1 cellular context compared by ENCODE assay signal in the genomic region with DNA sequence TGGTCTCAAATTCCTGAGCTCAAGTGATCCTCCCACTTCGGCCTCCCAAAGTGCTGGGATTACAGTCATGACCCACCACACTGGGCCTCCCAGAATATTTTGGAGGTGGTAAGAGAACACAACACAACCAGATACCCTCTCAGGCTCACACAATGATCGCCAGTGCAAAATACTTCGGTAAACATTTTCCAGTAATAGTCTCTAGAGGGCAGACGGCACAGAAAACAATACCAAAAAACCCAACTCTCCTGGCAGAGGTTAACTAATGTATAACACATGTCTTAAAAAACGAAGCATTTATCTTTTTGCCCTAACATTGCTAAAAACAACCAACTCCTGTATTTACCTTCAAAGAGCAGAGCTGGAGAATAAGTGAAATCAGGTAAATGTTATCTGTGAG.
TF ChIP-seq lines count a peak whose summit lies in the region.

No MANE protein-coding gene starts in this region.

TF ChIP-seq in GM12878, 131 proteins besides CTCF, POLR2A, EP300 and RAD21:
- TF ChIP-seq CHD1 (IDR thresholded peaks at IDR 0.05; ENCODE audit: low read depth, low read length) = no peak
- no peak for TF ChIP-seq STAT3 (IDR thresholded peaks at IDR 0.05; ENCODE audit: low read depth, low read length)
- TF ChIP-seq FOXK2 (IDR thresholded peaks at IDR 0.05) = no peak
- TF ChIP-seq, protein P1, sequence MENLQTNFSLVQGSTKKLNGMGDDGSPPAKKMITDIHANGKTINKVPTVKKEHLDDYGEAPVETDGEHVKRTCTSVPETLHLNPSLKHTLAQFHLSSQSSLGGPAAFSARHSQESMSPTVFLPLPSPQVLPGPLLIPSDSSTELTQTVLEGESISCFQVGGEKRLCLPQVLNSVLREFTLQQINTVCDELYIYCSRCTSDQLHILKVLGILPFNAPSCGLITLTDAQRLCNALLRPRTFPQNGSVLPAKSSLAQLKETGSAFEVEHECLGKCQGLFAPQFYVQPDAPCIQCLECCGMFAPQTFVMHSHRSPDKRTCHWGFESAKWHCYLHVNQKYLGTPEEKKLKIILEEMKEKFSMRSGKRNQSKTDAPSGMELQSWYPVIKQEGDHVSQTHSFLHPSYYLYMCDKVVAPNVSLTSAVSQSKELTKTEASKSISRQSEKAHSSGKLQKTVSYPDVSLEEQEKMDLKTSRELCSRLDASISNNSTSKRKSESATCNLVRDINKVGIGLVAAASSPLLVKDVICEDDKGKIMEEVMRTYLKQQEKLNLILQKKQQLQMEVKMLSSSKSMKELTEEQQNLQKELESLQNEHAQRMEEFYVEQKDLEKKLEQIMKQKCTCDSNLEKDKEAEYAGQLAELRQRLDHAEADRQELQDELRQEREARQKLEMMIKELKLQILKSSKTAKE (IDR thresholded peaks at IDR 0.05; ENCODE audit: low read depth, poor library complexity, severe bottlenecking) = no peak
- TF ChIP-seq SIX5 (IDR thresholded peaks at IDR 0.05; ENCODE audit: low read depth, low read length, severe bottlenecking) = no peak
- no peak for TF ChIP-seq DPF2 (IDR thresholded peaks at IDR 0.05)
- TF ChIP-seq, protein P2, sequence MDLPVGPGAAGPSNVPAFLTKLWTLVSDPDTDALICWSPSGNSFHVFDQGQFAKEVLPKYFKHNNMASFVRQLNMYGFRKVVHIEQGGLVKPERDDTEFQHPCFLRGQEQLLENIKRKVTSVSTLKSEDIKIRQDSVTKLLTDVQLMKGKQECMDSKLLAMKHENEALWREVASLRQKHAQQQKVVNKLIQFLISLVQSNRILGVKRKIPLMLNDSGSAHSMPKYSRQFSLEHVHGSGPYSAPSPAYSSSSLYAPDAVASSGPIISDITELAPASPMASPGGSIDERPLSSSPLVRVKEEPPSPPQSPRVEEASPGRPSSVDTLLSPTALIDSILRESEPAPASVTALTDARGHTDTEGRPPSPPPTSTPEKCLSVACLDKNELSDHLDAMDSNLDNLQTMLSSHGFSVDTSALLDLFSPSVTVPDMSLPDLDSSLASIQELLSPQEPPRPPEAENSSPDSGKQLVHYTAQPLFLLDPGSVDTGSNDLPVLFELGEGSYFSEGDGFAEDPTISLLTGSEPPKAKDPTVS (IDR thresholded peaks at IDR 0.05; ENCODE audit: low read depth, low read length) = no peak
- no peak for TF ChIP-seq BMI1 (IDR thresholded peaks at IDR 0.05; ENCODE audit: borderline replicate concordance)
- TF ChIP-seq CBFB (IDR thresholded peaks at IDR 0.05; ENCODE audit: low read depth) = no peak
- TF ChIP-seq ZNF24 (IDR thresholded peaks at IDR 0.05) = no peak
- TF ChIP-seq, protein P3, sequence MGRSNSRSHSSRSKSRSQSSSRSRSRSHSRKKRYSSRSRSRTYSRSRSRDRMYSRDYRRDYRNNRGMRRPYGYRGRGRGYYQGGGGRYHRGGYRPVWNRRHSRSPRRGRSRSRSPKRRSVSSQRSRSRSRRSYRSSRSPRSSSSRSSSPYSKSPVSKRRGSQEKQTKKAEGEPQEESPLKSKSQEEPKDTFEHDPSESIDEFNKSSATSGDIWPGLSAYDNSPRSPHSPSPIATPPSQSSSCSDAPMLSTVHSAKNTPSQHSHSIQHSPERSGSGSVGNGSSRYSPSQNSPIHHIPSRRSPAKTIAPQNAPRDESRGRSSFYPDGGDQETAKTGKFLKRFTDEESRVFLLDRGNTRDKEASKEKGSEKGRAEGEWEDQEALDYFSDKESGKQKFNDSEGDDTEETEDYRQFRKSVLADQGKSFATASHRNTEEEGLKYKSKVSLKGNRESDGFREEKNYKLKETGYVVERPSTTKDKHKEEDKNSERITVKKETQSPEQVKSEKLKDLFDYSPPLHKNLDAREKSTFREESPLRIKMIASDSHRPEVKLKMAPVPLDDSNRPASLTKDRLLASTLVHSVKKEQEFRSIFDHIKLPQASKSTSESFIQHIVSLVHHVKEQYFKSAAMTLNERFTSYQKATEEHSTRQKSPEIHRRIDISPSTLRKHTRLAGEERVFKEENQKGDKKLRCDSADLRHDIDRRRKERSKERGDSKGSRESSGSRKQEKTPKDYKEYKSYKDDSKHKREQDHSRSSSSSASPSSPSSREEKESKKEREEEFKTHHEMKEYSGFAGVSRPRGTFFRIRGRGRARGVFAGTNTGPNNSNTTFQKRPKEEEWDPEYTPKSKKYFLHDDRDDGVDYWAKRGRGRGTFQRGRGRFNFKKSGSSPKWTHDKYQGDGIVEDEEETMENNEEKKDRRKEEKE (IDR thresholded peaks at IDR 0.05) = no peak
- TF ChIP-seq, protein P4, sequence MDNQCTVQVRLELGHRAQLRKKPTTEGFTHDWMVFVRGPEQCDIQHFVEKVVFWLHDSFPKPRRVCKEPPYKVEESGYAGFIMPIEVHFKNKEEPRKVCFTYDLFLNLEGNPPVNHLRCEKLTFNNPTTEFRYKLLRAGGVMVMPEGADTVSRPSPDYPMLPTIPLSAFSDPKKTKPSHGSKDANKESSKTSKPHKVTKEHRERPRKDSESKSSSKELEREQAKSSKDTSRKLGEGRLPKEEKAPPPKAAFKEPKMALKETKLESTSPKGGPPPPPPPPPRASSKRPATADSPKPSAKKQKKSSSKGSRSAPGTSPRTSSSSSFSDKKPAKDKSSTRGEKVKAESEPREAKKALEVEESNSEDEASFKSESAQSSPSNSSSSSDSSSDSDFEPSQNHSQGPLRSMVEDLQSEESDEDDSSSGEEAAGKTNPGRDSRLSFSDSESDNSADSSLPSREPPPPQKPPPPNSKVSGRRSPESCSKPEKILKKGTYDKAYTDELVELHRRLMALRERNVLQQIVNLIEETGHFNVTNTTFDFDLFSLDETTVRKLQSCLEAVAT (IDR thresholded peaks at IDR 0.05) = no peak
- TF ChIP-seq, protein P5, sequence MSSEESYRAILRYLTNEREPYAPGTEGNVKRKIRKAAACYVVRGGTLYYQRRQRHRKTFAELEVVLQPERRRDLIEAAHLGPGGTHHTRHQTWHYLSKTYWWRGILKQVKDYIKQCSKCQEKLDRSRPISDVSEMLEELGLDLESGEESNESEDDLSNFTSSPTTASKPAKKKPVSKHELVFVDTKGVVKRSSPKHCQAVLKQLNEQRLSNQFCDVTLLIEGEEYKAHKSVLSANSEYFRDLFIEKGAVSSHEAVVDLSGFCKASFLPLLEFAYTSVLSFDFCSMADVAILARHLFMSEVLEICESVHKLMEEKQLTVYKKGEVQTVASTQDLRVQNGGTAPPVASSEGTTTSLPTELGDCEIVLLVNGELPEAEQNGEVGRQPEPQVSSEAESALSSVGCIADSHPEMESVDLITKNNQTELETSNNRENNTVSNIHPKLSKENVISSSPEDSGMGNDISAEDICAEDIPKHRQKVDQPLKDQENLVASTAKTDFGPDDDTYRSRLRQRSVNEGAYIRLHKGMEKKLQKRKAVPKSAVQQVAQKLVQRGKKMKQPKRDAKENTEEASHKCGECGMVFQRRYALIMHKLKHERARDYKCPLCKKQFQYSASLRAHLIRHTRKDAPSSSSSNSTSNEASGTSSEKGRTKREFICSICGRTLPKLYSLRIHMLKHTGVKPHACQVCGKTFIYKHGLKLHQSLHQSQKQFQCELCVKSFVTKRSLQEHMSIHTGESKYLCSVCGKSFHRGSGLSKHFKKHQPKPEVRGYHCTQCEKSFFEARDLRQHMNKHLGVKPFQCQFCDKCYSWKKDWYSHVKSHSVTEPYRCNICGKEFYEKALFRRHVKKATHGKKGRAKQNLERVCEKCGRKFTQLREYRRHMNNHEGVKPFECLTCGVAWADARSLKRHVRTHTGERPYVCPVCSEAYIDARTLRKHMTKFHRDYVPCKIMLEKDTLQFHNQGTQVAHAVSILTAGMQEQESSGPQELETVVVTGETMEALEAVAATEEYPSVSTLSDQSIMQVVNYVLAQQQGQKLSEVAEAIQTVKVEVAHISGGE (CRISPR knock-in tag; IDR thresholded peaks at IDR 0.05) = no peak
- no peak for TF ChIP-seq KLF5 (IDR thresholded peaks at IDR 0.05; ENCODE audit: partially characterized antibody)
- TF ChIP-seq EGR1 (IDR thresholded peaks at IDR 0.05; ENCODE audit: borderline replicate concordance in 1 of 2, low read depth in 2 of 2, low read length in 2 of 2) = no peak
- no peak for TF ChIP-seq IKZF2 (IDR thresholded peaks at IDR 0.05)
- TF ChIP-seq, protein P6, sequence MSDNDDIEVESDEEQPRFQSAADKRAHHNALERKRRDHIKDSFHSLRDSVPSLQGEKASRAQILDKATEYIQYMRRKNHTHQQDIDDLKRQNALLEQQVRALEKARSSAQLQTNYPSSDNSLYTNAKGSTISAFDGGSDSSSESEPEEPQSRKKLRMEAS (IDR thresholded peaks at IDR 0.05; ENCODE audit: low read depth, low read length) = no peak
- TF ChIP-seq SRF (IDR thresholded peaks at IDR 0.05; ENCODE audit: low read depth in 2 of 2, low read length in 2 of 2) = no peak
- no peak for TF ChIP-seq ZSCAN29 (IDR thresholded peaks at IDR 0.05)
- TF ChIP-seq EZH2 (IDR thresholded peaks at IDR 0.05; ENCODE audit: borderline replicate concordance, control insufficient read depth, low read depth, low read length) = no peak
